Comparison of ENCODE assay signal across 17 cellular contexts in the genomic region with DNA sequence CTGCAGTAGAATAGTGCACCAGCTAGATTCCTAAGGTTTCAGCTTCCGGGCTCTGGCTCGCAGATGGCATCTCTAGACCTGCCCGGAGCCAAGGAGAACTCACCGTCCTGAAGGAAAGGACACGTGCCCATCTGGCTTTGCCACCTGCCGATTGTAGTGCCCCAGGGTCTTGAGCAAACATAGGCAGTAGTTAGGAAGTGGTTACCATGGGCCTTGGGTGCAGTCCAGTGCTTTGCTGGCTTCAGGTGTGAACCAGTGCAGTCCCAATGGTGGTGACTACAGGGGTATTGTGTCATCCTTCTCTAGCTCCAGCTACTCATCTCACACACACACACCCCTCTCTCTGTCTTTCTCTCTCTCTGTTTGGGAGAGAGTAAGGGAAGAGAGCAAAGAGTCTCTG.
DNase-seq lines count a peak whose midpoint lies in the region; ATAC-seq and TF ChIP-seq lines count a peak whose summit lies in the region.
"Had no signal": no experiment of that assay in that cellular context is flagged by ENCODE, and none has a peak within 500 bp of the region (broad histone marks: within the 10 kb centered on the region; RNA-seq: fewer than 3 reads in every experiment).

No MANE protein-coding gene starts in this region.

- TF ChIP-seq CTCF in coronary artery (IDR thresholded peaks at IDR 0.05) = no peak
- TF ChIP-seq CTCF in psoas muscle (IDR thresholded peaks at IDR 0.05) = no peak

- peaks cover 3 to 27% of the 10 kb centered on the region in 2 donors for H3K36me3 ChIP-seq in psoas muscle (ENCODE audit: insufficient read depth in 1 of 2, low read depth in 1 of 2)

- H3K4me3 ChIP-seq in coronary artery (no peak overlapping the region), psoas muscle (no peak overlapping the region)

- ATAC-seq in psoas muscle = peak in 3 of 4 donors; percentile 51 to 65 (median 62)
- ATAC-seq in GM21381 (IDR thresholded peaks at IDR 0.05; ENCODE audit: unreplicated experiment) = no peak
- no peak for ATAC-seq in HG02970 (IDR thresholded peaks at IDR 0.05; ENCODE audit: low FRiP score, unreplicated experiment)
- no peak for ATAC-seq in HG03469 (IDR thresholded peaks at IDR 0.05; ENCODE audit: unreplicated experiment)
- ATAC-seq: HCT116 had no signal

- no peaks in the 10 kb centered on the region for H3K27me3 ChIP-seq in psoas muscle (ENCODE audit: insufficient read depth in 3 of 3, low read length in 2 of 3)

- 36 to 71% (median 45%) methylated on average over 6 of the region's 6 CpGs for WGBS in psoas muscle, 3 donors

- DNase-seq in NCI-H69 (lab: John Stamatoyannopoulos, UW) (peak; percentile 25), coronary artery (ENCODE audit: low spot score) (peak; percentile 43), islet precursor cell (peak; percentile 23), psoas muscle (no peak)
- DNase-seq: ACHN; Caco-2; CD4-positive, alpha-beta T cell; DMS79; GDM1; GOT3; H7; HFFc6 had no signal

- peaks cover 19% of the 10 kb centered on the region for H3K4me1 ChIP-seq in psoas muscle
- H3K4me1 ChIP-seq: Caco-2 had no signal

- no peaks in the 10 kb centered on the region for H3K9me3 ChIP-seq in psoas muscle

- H3K27ac ChIP-seq in coronary artery (no peak overlapping the region), psoas muscle (no peak overlapping the region)
- H3K27ac ChIP-seq: C4-2B had no signal

- intact Hi-C loops in psoas muscle (cut with DNase I) = no loop called here

Comparison
In these comparisons a context has a peak if more than half of its experiments do, and no peak if none do; other contexts are left out.
1. DNase-seq: peak in NCI-H69 (single experiment), coronary artery (single experiment) and islet precursor cell (single experiment); none in psoas muscle (0 of 2).
2. ATAC-seq: peak in psoas muscle (3 of 4); none in GM21381 (single experiment), HG02970 (single experiment) and HG03469 (single experiment).